Comparison of ENCODE assay signal across 23 cellular contexts in the genomic region with DNA sequence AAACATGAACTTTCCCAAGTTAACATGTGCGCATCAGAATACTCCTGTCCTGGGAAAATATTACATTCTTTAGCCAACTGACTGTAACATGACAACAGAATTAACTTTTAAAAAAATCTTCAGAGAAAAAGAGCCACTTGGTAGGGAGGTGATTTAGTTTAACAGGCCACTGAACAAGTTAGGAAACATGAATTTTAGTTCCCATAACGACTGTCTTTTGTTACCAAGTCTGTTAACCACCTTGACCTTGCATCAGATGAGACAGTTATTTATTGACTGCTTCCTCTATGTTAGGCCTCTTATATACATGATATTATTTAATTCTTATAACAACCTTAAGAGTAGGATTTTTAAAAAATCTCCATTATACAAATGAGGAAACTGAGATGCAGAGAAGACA.
DNase-seq lines count a peak whose midpoint lies in the region; TF ChIP-seq lines count a peak whose summit lies in the region.
"Had no signal": no experiment of that assay in that cellular context is flagged by ENCODE, and none has a peak within 500 bp of the region (broad histone marks: within the 10 kb centered on the region; RNA-seq: fewer than 3 reads in every experiment).

No MANE protein-coding gene starts in this region.

- H3K4me3 ChIP-seq in mesodermal cell (ENCODE audit: extremely low read depth, insufficient read depth, low read length, poor library complexity, severe bottlenecking) (no peak overlapping the region), thyroid gland (replicated peaks in 1 of 3) (no peak overlapping the region)
- H3K4me3 ChIP-seq: BLaER1, PC-9, transverse colon had no signal

- no peaks in the 10 kb centered on the region for H3K36me3 Mint-ChIP-seq in chondrocyte (ENCODE audit: low read depth)

- H3K27me3 Mint-ChIP-seq in chondrocyte (ENCODE audit: low read depth): no peaks in the 10 kb centered on the region
- H3K27me3 Mint-ChIP-seq: T-helper 17 cell had no signal

- peak overlapping the region; percentile 92 for H3K27ac ChIP-seq in mesodermal cell (ENCODE audit: low read depth, low read length, severe bottlenecking)
- peak overlapping the region; percentile 61 to 82 (median 71) for H3K27ac ChIP-seq in thyroid gland
- H3K27ac ChIP-seq: 22Rv1, BLaER1, PC-9 had no signal

- no peak for TF ChIP-seq CTCF in chondrocyte (IDR thresholded peaks at IDR 0.05)
- no peak for TF ChIP-seq CTCF in thyroid gland (IDR thresholded peaks at IDR 0.05)

- peak overlapping the region; percentile 76 for H3K27ac Mint-ChIP-seq in chondrocyte (ENCODE audit: unreplicated experiment)
- H3K27ac Mint-ChIP-seq: T-helper 17 cell had no signal

- H3K4me1 Mint-ChIP-seq in chondrocyte (ENCODE audit: low read depth): peaks cover 31% of the 10 kb centered on the region
- H3K4me1 Mint-ChIP-seq: T-helper 17 cell had no signal

- H3K36me3 ChIP-seq in mesodermal cell (ENCODE audit: control insufficient read depth, insufficient read depth, low read length) (no peaks in the 10 kb centered on the region), thyroid gland (no peaks in the 10 kb centered on the region)
- H3K36me3 ChIP-seq: BLaER1, transverse colon had no signal

- peak; percentile 3 for DNase-seq in NOMO-1 treated with DMSO at 0.1 percent for 48 hours (lab: John Stamatoyannopoulos, UW; ENCODE audit: unreplicated experiment)
- no peak for DNase-seq in NOMO-1 treated with dmso at 0.1 percent for 144 hours (lab: John Stamatoyannopoulos, UW; ENCODE audit: unreplicated experiment)
- DNase-seq in chondrocyte (ENCODE audit: low spot score): no peak
- DNase-seq in thyroid gland: no peak
- no peak for DNase-seq in stimulated activated CD4-positive, alpha-beta T cell treated with anti-CD3 and anti-CD28 coated beads, Interleukin-4, amount 100 ng/mL, for 1 hour
- DNase-seq in NCI-H1417 (lab: John Stamatoyannopoulos, UW): no peak
- no peak for DNase-seq in stimulated activated CD4-positive, alpha-beta T cell treated with anti-CD3 and anti-CD28 coated beads, Interleukin-12 subunit alpha, Interleukin-12 subunit beta, amount 100 ng/mL, for 4 hours
- DNase-seq: activated CD4-positive, alpha-beta T cell treated with anti-CD3 and anti-CD28 coated beads, Interleukin-2, amount 50 U/mL, for 48 hours; activated naive CD4-positive, alpha-beta T cell; activated T-cell treated with anti-CD3 and anti-CD28 coated beads for 4 hours; anterior cingulate cortex; NCI-H1436 treated with DMSO at 0.1 percent for 48 hours; NCI-H2171 treated with DMSO at 0.1 percent for 48 hours; NCI-H748 treated with DMSO at 0.1 percent for 48 hours; occipital lobe; stimulated activated CD4-positive, alpha-beta T cell treated with anti-CD3 and anti-CD28 coated beads, Interleukin-1b, Interleukin-23, amount 100 ng/mL, for 48 hours; stimulated activated naive CD8-positive, alpha-beta T cell treated with anti-CD3 and anti-CD28 coated beads, Interleukin-15, Interleukin-2, amounts not matched to agents 100 U/mL and 50 U/mL, for 24 hours; T-helper 17 cell had no signal

- no peak overlapping the region for H3K4me3 Mint-ChIP-seq in chondrocyte (ENCODE audit: unreplicated experiment)
- H3K4me3 Mint-ChIP-seq: T-helper 17 cell had no signal

- 100% methylated on average over 1 of the region's 2 CpGs; no CpG with 5 or more reads in 1 of the 2 experiments for WGBS in mesodermal cell (ENCODE audit: insufficient coverage in 2 of 2), 2 experiments
- WGBS in thyroid gland, 2 donors: 59 to 61% methylated on average over 2 of the region's 2 CpGs

- no peaks in the 10 kb centered on the region for H3K9me3 ChIP-seq in mesodermal cell (ENCODE audit: control insufficient read depth, low read length)
- H3K9me3 ChIP-seq in thyroid gland: no peaks in the 10 kb centered on the region
- H3K9me3 ChIP-seq: BLaER1, transverse colon had no signal

- H3K4me1 ChIP-seq in mesodermal cell (ENCODE audit: control insufficient read depth, insufficient read depth, low read length, poor library complexity, severe bottlenecking) (peaks cover 19% of the 10 kb centered on the region), thyroid gland (peaks cover 23 to 24% of the 10 kb centered on the region in 2 donors)

- TF ChIP-seq POLR2A in thyroid gland (IDR thresholded peaks at IDR 0.05): no peak

- H3K9me3 Mint-ChIP-seq in chondrocyte (ENCODE audit: low read depth): no peaks in the 10 kb centered on the region

- intact Hi-C loops in thyroid gland (cut with DNase I): no loop called here

- H3K27me3 ChIP-seq in thyroid gland: no peaks in the 10 kb centered on the region
- H3K27me3 ChIP-seq: BLaER1, transverse colon had no signal
